1 cellular context compared by ENCODE assay signal in the genomic region with DNA sequence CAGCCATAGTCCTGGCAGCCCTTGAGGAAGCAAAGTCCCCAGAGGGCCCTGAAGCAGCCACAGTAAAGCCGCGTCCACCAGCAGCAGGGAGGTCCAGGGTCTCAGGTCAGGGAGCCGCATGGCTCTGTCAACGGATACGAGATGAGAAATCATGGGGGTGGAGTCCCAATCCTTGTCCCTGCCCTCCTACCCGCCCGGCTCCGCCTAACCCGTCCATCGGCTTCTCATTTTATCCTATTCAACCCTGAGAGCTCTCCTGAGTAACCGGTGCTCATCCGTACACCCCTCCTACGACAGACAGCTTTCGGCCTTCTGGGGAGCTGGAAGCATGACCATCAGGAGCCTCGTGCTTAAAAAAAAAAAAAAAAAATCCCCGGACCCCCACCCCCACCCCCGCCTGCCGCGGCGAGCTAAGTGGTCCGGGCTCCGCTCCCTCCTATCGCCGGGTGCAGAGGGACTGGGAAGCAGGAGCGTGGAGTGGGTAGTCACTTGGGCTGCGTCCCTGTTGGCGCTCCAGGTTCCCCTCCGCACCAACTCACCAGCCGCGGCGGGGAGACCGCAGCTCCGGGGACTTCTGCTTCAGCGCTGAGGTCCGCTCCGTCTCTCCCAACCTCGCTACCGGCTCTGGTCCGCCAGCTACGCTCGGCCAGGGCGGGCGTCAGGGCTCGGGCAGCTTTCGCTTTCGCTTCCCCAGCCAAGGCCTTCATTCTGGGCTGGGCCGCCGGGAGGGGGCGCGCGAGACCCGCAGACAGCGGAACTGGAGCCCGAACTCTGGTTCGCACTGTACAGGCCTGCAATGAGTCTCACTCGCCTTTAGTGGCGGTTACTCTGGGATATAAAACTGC.
TF ChIP-seq lines count a peak whose summit lies in the region.

TAP2 (minus strand) TSS at position 626 of the 845 bp plus-strand sequence; CDS start at position 120, 506 bp downstream.

TF ChIP-seq in HepG2, 621 proteins besides CTCF, POLR2A, EP300 and RAD21 (continued from another document and continues in another):
- TF ChIP-seq MTF2 (CRISPR knock-in tag; IDR thresholded peaks at IDR 0.05; ENCODE audit: borderline replicate concordance), result peak; percentile 82
- no peak; the same call in 1 of the 2 replicates for TF ChIP-seq ZNF678 (CRISPR knock-in tag; IDR thresholded peaks at IDR 0.05)
- no peak for TF ChIP-seq CERS6 (CRISPR knock-in tag; IDR thresholded peaks at IDR 0.05)
- TF ChIP-seq MAF1 (CRISPR knock-in tag; IDR thresholded peaks at IDR 0.05; ENCODE audit: borderline replicate concordance), result peak; percentile 83; the same call in 1 of the 2 replicates
- no peak for TF ChIP-seq PTBP1 (IDR thresholded peaks at IDR 0.05; ENCODE audit: low read depth, low read length, poor library complexity, severe bottlenecking)
- TF ChIP-seq ZFP36L2 (CRISPR knock-in tag; IDR thresholded peaks at IDR 0.05), result no peak
- TF ChIP-seq ONECUT2 (CRISPR knock-in tag; IDR thresholded peaks at IDR 0.05), result no peak
- TF ChIP-seq GTF3A (CRISPR knock-in tag; conservative IDR thresholded peaks at IDR 0.05), result no peak; the same call in 1 of the 2 replicates
- TF ChIP-seq NCOA1 (CRISPR knock-in tag; IDR thresholded peaks at IDR 0.05), result peak; percentile 45; the same call in 1 of the 2 replicates
- no peak for TF ChIP-seq JUNB (CRISPR knock-in tag; IDR thresholded peaks at IDR 0.05; ENCODE audit: borderline replicate concordance)
- peak; percentile 99 for TF ChIP-seq RFXAP (CRISPR knock-in tag; IDR thresholded peaks at IDR 0.05; ENCODE audit: borderline replicate concordance)
- peak; percentile 67; the same call in 1 of the 2 replicates for TF ChIP-seq DRAP1 (CRISPR knock-in tag; IDR thresholded peaks at IDR 0.05)
- TF ChIP-seq KLF16 (CRISPR knock-in tag; IDR thresholded peaks at IDR 0.05), result peak in 1 of 2 experiments; percentile 84; a peak in 2 of 4 replicates
- no peak; the same call in 1 of the 2 replicates for TF ChIP-seq ZNF446 (CRISPR knock-in tag; IDR thresholded peaks at IDR 0.05)
- no peak for TF ChIP-seq ZNF737 (CRISPR knock-in tag; IDR thresholded peaks at IDR 0.05; ENCODE audit: borderline replicate concordance)
- TF ChIP-seq DPF2 (CRISPR knock-in tag; IDR thresholded peaks at IDR 0.05; ENCODE audit: borderline replicate concordance, low read depth), result no peak
- 0 out of 2 replicates have a peak, but pooled peaks have one; percentile 5 for TF ChIP-seq ZNF878 (CRISPR knock-in tag; IDR thresholded peaks at IDR 0.05)
- TF ChIP-seq STAG1 (CRISPR knock-in tag; IDR thresholded peaks at IDR 0.05), result peak; percentile 95
- no peak for TF ChIP-seq ZNF3 (CRISPR knock-in tag; IDR thresholded peaks at IDR 0.05)
- TF ChIP-seq TP53 (CRISPR knock-in tag; conservative IDR thresholded peaks at IDR 0.05), result 0 out of 2 replicates have a peak, but pooled peaks have one; percentile 33
- peak; percentile 91 for TF ChIP-seq HOXD1 (CRISPR knock-in tag; IDR thresholded peaks at IDR 0.05)
- peak; percentile 73; the same call in 1 of the 2 replicates for TF ChIP-seq GMEB1 (CRISPR knock-in tag; IDR thresholded peaks at IDR 0.05; ENCODE audit: borderline replicate concordance)
- TF ChIP-seq UBTF (CRISPR knock-in tag; IDR thresholded peaks at IDR 0.05), result peak; percentile 94
- no peak for TF ChIP-seq SP1 (IDR thresholded peaks at IDR 0.05)
- peak; percentile 56; the same call in 1 of the 2 replicates for TF ChIP-seq SP1 (CRISPR knock-in tag; IDR thresholded peaks at IDR 0.05)
- peak; percentile 98 for TF ChIP-seq XRCC5 (optimal IDR thresholded peaks at IDR 0.05; ENCODE audit: low read length)
- TF ChIP-seq ZNF276 (CRISPR knock-in tag; IDR thresholded peaks at IDR 0.05; ENCODE audit: low read depth), result 0 out of 2 replicates have a peak, but pooled peaks have one; percentile 67
- TF ChIP-seq ZBTB43 (CRISPR knock-in tag; conservative IDR thresholded peaks at IDR 0.05), result peak; percentile 56
- TF ChIP-seq HDAC6 (IDR thresholded peaks at IDR 0.05; ENCODE audit: low read depth, low read length), result no peak
- TF ChIP-seq ZC3H13 (CRISPR knock-in tag; IDR thresholded peaks at IDR 0.05), result 0 out of 2 replicates have a peak, but pooled peaks have one; percentile 44
- TF ChIP-seq, protein P1, sequence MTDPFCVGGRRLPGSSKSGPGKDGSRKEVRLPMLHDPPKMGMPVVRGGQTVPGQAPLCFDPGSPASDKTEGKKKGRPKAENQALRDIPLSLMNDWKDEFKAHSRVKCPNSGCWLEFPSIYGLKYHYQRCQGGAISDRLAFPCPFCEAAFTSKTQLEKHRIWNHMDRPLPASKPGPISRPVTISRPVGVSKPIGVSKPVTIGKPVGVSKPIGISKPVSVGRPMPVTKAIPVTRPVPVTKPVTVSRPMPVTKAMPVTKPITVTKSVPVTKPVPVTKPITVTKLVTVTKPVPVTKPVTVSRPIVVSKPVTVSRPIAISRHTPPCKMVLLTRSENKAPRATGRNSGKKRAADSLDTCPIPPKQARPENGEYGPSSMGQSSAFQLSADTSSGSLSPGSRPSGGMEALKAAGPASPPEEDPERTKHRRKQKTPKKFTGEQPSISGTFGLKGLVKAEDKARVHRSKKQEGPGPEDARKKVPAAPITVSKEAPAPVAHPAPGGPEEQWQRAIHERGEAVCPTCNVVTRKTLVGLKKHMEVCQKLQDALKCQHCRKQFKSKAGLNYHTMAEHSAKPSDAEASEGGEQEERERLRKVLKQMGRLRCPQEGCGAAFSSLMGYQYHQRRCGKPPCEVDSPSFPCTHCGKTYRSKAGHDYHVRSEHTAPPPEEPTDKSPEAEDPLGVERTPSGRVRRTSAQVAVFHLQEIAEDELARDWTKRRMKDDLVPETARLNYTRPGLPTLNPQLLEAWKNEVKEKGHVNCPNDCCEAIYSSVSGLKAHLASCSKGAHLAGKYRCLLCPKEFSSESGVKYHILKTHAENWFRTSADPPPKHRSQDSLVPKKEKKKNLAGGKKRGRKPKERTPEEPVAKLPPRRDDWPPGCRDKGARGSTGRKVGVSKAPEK (CRISPR knock-in tag; IDR thresholded peaks at IDR 0.05; ENCODE audit: borderline replicate concordance), result 0 out of 2 replicates have a peak, but pooled peaks have one; percentile 34
- TF ChIP-seq, protein P2, sequence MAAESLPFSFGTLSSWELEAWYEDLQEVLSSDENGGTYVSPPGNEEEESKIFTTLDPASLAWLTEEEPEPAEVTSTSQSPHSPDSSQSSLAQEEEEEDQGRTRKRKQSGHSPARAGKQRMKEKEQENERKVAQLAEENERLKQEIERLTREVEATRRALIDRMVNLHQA (CRISPR knock-in tag; IDR thresholded peaks at IDR 0.05), result 0 out of 2 replicates have a peak, but pooled peaks have one; percentile 56
- TF ChIP-seq MIER3 (CRISPR knock-in tag; IDR thresholded peaks at IDR 0.05; ENCODE audit: borderline replicate concordance), result peak; percentile 78; the same call in 1 of the 2 replicates
- TF ChIP-seq, protein P3, sequence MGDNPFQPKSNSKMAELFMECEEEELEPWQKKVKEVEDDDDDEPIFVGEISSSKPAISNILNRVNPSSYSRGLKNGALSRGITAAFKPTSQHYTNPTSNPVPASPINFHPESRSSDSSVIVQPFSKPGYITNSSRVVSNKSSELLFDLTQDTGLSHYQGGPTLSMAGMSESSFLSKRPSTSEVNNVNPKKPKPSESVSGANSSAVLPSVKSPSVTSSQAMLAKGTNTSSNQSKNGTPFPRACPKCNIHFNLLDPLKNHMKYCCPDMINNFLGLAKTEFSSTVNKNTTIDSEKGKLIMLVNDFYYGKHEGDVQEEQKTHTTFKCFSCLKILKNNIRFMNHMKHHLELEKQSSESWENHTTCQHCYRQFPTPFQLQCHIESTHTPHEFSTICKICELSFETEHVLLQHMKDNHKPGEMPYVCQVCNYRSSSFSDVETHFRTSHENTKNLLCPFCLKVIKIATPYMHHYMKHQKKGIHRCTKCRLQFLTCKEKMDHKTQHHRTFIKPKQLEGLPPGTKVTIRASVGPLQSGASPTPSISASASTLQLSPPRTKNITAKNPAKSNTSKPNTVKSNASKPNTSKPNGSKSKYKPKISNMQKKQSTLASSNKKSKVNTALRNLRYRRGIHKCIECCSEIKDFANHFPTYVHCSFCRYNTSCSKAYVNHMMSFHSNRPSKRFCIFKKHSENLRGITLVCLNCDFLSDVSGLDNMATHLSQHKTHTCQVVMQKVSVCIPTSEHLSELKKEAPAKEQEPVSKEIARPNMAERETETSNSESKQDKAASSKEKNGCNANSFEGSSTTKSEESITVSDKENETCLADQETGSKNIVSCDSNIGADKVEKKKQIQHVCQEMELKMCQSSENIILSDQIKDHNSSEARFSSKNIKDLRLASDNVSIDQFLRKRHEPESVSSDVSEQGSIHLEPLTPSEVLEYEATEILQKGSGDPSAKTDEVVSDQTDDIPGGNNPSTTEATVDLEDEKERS (CRISPR knock-in tag; IDR thresholded peaks at IDR 0.05), result peak; percentile 19; the same call in 1 of the 2 replicates
- no peak for TF ChIP-seq ZNF569 (CRISPR knock-in tag; IDR thresholded peaks at IDR 0.05; ENCODE audit: borderline replicate concordance)
- peak; percentile 96 for TF ChIP-seq SAP130 (CRISPR knock-in tag; IDR thresholded peaks at IDR 0.05; ENCODE audit: low read depth)
- no peak for TF ChIP-seq ZNF660 (CRISPR knock-in tag; IDR thresholded peaks at IDR 0.05; ENCODE audit: borderline replicate concordance, low read depth)
- no peak for TF ChIP-seq SP2 (CRISPR knock-in tag; IDR thresholded peaks at IDR 0.05)
- peak; percentile 79; the same call in 1 of the 2 replicates for TF ChIP-seq POGZ (CRISPR knock-in tag; IDR thresholded peaks at IDR 0.05)
- TF ChIP-seq HINFP (CRISPR knock-in tag; IDR thresholded peaks at IDR 0.05; ENCODE audit: low read depth), result peak; percentile 89
- no peak for TF ChIP-seq ATF1 (CRISPR knock-in tag; IDR thresholded peaks at IDR 0.05)
- TF ChIP-seq NBN (conservative IDR thresholded peaks at IDR 0.05), result no peak
- no peak for TF ChIP-seq ZFP62 (CRISPR knock-in tag; IDR thresholded peaks at IDR 0.05)
